Comparison of ENCODE assay signal across 8 cellular contexts in genomic region chr10:3783721-3784432, GRCh38. TPM values are rescaled to one million over a fixed set of nuclear protein-coding genes. Genes with fewer than 3 reads are reported as not detected.
DNase-seq lines count a peak whose midpoint lies in the region; ATAC-seq and TF ChIP-seq lines count a peak whose summit lies in the region.

No MANE protein-coding gene starts in this region.

- peak overlapping the region; percentile 100 for H3K9ac ChIP-seq in liver (ENCODE audit: low read depth in 1 of 2, low read length in 2 of 2)

- WGBS in liver: under 1% methylated on average over 22 of the region's 22 CpGs

- no peaks in the 10 kb centered on the region for H3K27me3 Mint-ChIP-seq in T-cell

- peaks cover 13 to 37% (median 29%) of the 10 kb centered on the region in 4 donors for H3K36me3 ChIP-seq in liver (ENCODE audit: control insufficient read depth in 4 of 4, insufficient read depth in 3 of 4, low read depth in 1 of 4, low read length in 3 of 4)

- TF ChIP-seq CTCF in liver (IDR thresholded peaks at IDR 0.05; ENCODE audit: low read depth, low read length, missing input control) (no peak), GM13977 (IDR thresholded peaks at IDR 0.05; ENCODE audit: extremely low read depth, insufficient read depth, missing control alignments) (no peak)

- peaks cover 45 to 54% (median 46%) of the 10 kb centered on the region in 3 donors for H3K4me1 Mint-ChIP-seq in T-cell

- TF ChIP-seq RAD21 in liver (IDR thresholded peaks at IDR 0.05): peak in 1 of 2 donors; percentile 55

- DNase-seq in Daoy (ENCODE audit: low read depth): peak; percentile 71
- peak; percentile 70 for DNase-seq in NAMALWA (ENCODE audit: low spot score)
- peak in 29 of 34 experiments; percentile 46 to 79 (median 64) for DNase-seq in T-cell
- peak; percentile 55 for DNase-seq in dermis blood vessel endothelial cell
- DNase-seq in superior temporal gyrus (ENCODE audit: extremely low spot score): peak; percentile 78
- DNase-seq in GM13977 (ENCODE audit: low spot score): no peak

- H3K27me3 ChIP-seq in liver (ENCODE audit: control insufficient read depth in 4 of 4, insufficient read depth in 4 of 4, low read length in 3 of 4): no peaks in the 10 kb centered on the region

- H3K9me3 ChIP-seq in liver (ENCODE audit: control insufficient read depth in 4 of 4, low read length in 3 of 4): no peaks in the 10 kb centered on the region

- peaks cover 2 to 30% (median 8%) of the 10 kb centered on the region in 4 donors for H3K4me1 ChIP-seq in liver (ENCODE audit: control insufficient read depth in 4 of 4, insufficient read depth in 4 of 4, low read length in 3 of 4)

- peak in 1 of 4 experiments; percentile 11 for ATAC-seq in T-cell (replicated peaks in 1 of 4)
- ATAC-seq in HG02798 (IDR thresholded peaks at IDR 0.05; ENCODE audit: poor library complexity, unreplicated experiment): no peak

- H3K36me3 Mint-ChIP-seq in T-cell: peaks cover 53% of the 10 kb centered on the region

- in situ Hi-C loops in GM13977 (cut with MboI; ENCODE audit: low pct_unique_long_range_greater_than_20kb, low sequenced_read_pairs, unreplicated experiment): no loop called here

- peak overlapping the region; percentile 96 to 98 for H3K27ac Mint-ChIP-seq in T-cell

- CTCF ChIA-PET in T-cell (lab: Charles Lee): interaction anchor here (0.6 to 0.8 kb wide), 3 partner anchors 22 to 109 kb away, joined by 3 read pairs; no protein-coding TSS in a partner anchor

- peak overlapping the region; percentile 84 to 99 (median 90) for H3K4me3 ChIP-seq in liver (ENCODE audit: low read depth in 1 of 3, low read length in 3 of 3)

- H3K9me3 Mint-ChIP-seq in T-cell: peaks cover 0 to 1% (median 0%) of the 10 kb centered on the region in 3 donors

- H3K4me3 Mint-ChIP-seq in T-cell: peak overlapping the region; percentile 95 to 100 (median 98)

- POLR2A ChIA-PET in T-cell (lab: Charles Lee): interaction anchor here (0.5 to 5.5 kb wide), 23 partner anchors 9 to 348 kb away, joined by 3 to 240 read pairs (median 9); no protein-coding TSS in a partner anchor

- H3K27ac ChIP-seq in liver (ENCODE audit: low read depth in 1 of 2, low read length in 2 of 2): peak overlapping the region; percentile 89 to 100

TF ChIP-seq in liver, 16 proteins besides CTCF, POLR2A, EP300 and RAD21:
- TF ChIP-seq GABPA (IDR thresholded peaks at IDR 0.05 in 1 of 2, conservative IDR thresholded peaks at IDR 0.05 in 1 of 2) (no peak), TAF1 (conservative IDR thresholded peaks at IDR 0.05) (peak; percentile 96), YY1 (IDR thresholded peaks at IDR 0.05) (peak; percentile 84), FOXA1 (IDR thresholded peaks at IDR 0.05) (peak; percentile 52), HNF4A (conservative IDR thresholded peaks at IDR 0.05) (peak in 1 of 2 donors; percentile 61), HNF4G (IDR thresholded peaks at IDR 0.05) (no peak), NR2F2 (IDR thresholded peaks at IDR 0.05) (peak; percentile 9), ATF3 (IDR thresholded peaks at IDR 0.05) (peak; percentile 15), EGR1 (IDR thresholded peaks at IDR 0.05; ENCODE audit: low read depth in 2 of 2) (no peak), SP1 (IDR thresholded peaks at IDR 0.05) (peak; percentile 31), MAX (IDR thresholded peaks at IDR 0.05) (peak; percentile 45), JUND (IDR thresholded peaks at IDR 0.05) (peak in 1 of 2 donors; percentile 32), FOXA2 (IDR thresholded peaks at IDR 0.05) (peak; percentile 83), REST (IDR thresholded peaks at IDR 0.05) (peak; percentile 91), RXRA (IDR thresholded peaks at IDR 0.05) (peak; percentile 8 to 67), ZBTB33 (IDR thresholded peaks at IDR 0.05) (peak; percentile 71)
TF ChIP-seq in liver: peak in this region for 13.

RNA-seq across cellular contexts. Expression of gene KLF6, which starts 1.1 kb away (rescaled TPM):
- 7.5 and 11.6 TPM in 2 replicates for total RNA-seq in Daoy (2014; rRNA removed; shearing (Covaris generic))
- total RNA-seq in T-cell: 1,000 to 10,000 TPM in 1 of 5 donors, 100 to 1,000 TPM in 4; 285 to 1,180 (median 400) TPM
- 101 and 205 TPM in 2 replicates for total RNA-seq in dermis blood vessel endothelial cell
- total RNA-seq in liver: 10 to 100 TPM; 17.7 to 26.6 TPM
- 100 to 1,000 TPM in 1 of 2 donors, 10 to 100 TPM in 1; 11.0 to 124 TPM for polyA plus RNA-seq in liver
